Comparison of ENCODE assay signal across 9 cellular contexts in the genomic region with DNA sequence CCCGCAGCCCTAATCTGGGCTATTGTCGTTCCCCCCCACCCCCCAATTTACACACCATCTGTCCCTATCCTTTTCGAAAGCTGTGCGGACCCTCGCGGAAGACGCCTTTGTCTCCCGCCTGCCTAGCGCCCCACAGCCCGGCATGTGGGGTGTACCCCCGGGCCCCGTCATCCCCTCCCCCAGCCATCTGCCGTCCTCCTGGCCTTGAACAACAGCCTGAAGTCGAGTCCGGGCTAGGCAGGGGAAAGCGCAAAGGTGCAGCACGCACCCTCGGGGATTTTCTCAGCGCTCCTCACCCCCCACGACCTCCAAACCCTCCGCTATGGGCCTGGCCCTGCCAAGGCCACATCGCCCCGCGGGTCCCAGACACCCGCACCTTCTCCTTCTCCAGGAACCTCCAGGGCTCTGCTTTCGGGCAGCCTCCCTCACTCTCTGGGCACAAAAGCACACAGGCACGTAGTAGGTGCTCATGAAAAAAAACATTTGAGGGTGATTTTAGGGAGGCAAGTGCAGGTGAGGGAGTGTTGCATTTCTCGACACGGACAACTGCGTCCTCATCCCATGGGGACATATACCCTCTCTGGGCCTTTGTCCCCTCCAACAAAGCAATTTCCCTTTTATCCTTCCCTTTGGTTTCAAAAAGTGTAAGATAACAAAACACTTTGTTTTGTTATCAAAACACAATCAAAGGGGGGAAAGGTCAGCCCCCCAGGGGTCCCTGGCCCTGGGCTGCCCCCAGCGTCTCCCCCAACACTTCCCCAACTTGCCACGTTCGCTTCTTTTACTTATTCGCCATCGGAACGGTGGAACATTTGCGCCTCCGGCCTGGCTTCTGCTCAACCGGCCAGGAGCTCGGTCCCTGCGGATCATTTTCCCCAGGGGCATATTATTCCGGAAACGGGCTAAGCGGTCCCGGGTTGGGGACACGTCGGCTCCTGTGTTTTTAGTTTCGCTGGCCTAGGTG. TPM values are rescaled to one million over a fixed set of nuclear protein-coding genes. Genes with fewer than 3 reads are reported as not detected.
DNase-seq lines count a peak whose midpoint lies in the region; ATAC-seq and TF ChIP-seq lines count a peak whose summit lies in the region.
"Had no signal": no experiment of that assay in that cellular context is flagged by ENCODE, and none has a peak within 500 bp of the region (broad histone marks: within the 10 kb centered on the region; RNA-seq: fewer than 3 reads in every experiment).

No MANE protein-coding gene starts in this region.

- no peak overlapping the region for H3K27ac ChIP-seq in DND-41 (ENCODE audit: low read length)
- no peak overlapping the region for H3K27ac ChIP-seq in IMR-90 (ENCODE audit: insufficient read depth, low read length)
- no peak overlapping the region for H3K27ac ChIP-seq in upper lobe of right lung
- H3K27ac ChIP-seq: brain microvascular endothelial cell had no signal

- peak overlapping the region; percentile 46 for H3K27ac Mint-ChIP-seq in activated naive CD4-positive, alpha-beta T cell treated with anti-CD3 and anti-CD28 coated beads, Interleukin-2, amount 50 U/mL, for 24 hours
- H3K27ac Mint-ChIP-seq in nephron = peak overlapping the region; percentile 40 to 91 (median 62)

- no peaks in the 10 kb centered on the region for H3K79me2 ChIP-seq in DND-41 (ENCODE audit: insufficient read depth, low read length)

- no peak overlapping the region for H4K8ac ChIP-seq in IMR-90 (ENCODE audit: low read depth in 2 of 2, low read length in 2 of 2)

- H2BK20ac ChIP-seq in IMR-90 (ENCODE audit: low read depth, low read length) = no peak overlapping the region

- no peak overlapping the region for H2AK5ac ChIP-seq in IMR-90 (ENCODE audit: low read depth, low read length)

- no peak for TF ChIP-seq RAD21 in IMR-90 (IDR thresholded peaks at IDR 0.05; ENCODE audit: low read length)

- peak overlapping the region; percentile 74 for H3K4me3 Mint-ChIP-seq in activated naive CD4-positive, alpha-beta T cell treated with anti-CD3 and anti-CD28 coated beads, Interleukin-2, amount 50 U/mL, for 24 hours
- H3K4me3 Mint-ChIP-seq in nephron = peak overlapping the region; percentile 69 to 81 (median 75)

- peaks cover 53% of the 10 kb centered on the region for H3K4me1 Mint-ChIP-seq in activated naive CD4-positive, alpha-beta T cell treated with anti-CD3 and anti-CD28 coated beads, Interleukin-2, amount 50 U/mL, for 24 hours
- H3K4me1 Mint-ChIP-seq in nephron = peaks cover 47% of the 10 kb centered on the region

- H3K56ac ChIP-seq in IMR-90 (ENCODE audit: extremely low read depth, insufficient read depth, low read length) = no peak overlapping the region

- no peak overlapping the region for H3K4ac ChIP-seq in IMR-90 (ENCODE audit: low read depth, low read length)

- POLR2A ChIA-PET in IMR-90 (lab: Charles Lee; ENCODE audit: unreplicated experiment) = no interaction called here

- dilution Hi-C loops in IMR-90 (cut with HindIII; ENCODE audit: low sequenced_read_pairs, unreplicated experiment) = no loop called here

- H2AK9ac ChIP-seq in IMR-90 (replicated peaks; ENCODE audit: low read depth, low read length, poor library complexity) = no peak overlapping the region

- no peak for DNase-seq in DND-41
- no peak for DNase-seq in IMR-90
- DNase-seq in upper lobe of right lung = no peak
- DNase-seq in head of caudate nucleus = no peak
- no peak for DNase-seq in mucosa of descending colon
- DNase-seq: brain microvascular endothelial cell had no signal

- no peak overlapping the region for H3K4me3 ChIP-seq in DND-41 (ENCODE audit: low read depth in 1 of 2, low read length in 2 of 2)
- H3K4me3 ChIP-seq in IMR-90 (ENCODE audit: insufficient read depth, low read depth, low read length) = no peak overlapping the region
- H3K4me3 ChIP-seq in upper lobe of right lung = no peak overlapping the region
- H3K4me3 ChIP-seq in mucosa of descending colon = no peak overlapping the region

- H3K9me3 ChIP-seq in DND-41 (ENCODE audit: insufficient read depth, low read length, severe bottlenecking) (no peaks in the 10 kb centered on the region), IMR-90 (ENCODE audit: control insufficient read depth, insufficient read depth, low read length) (no peaks in the 10 kb centered on the region; the same call in 1 of the 2 replicates), upper lobe of right lung (no peaks in the 10 kb centered on the region), mucosa of descending colon (no peaks in the 10 kb centered on the region)

- no peak overlapping the region for H4K91ac ChIP-seq in IMR-90 (ENCODE audit: insufficient read depth, low read depth, low read length)

- 37% methylated on average over 8 of the region's 48 CpGs; no CpG with 5 or more reads in 1 of the 2 experiments for WGBS in IMR-90 (ENCODE audit: extremely low coverage in 2 of 2, insufficient read length in 1 of 2), 2 experiments

- TF ChIP-seq CTCF in DND-41 (IDR thresholded peaks at IDR 0.05; ENCODE audit: borderline replicate concordance, extremely low read depth, low read length, poor library complexity, severe bottlenecking) (no peak), IMR-90 (conservative IDR thresholded peaks at IDR 0.05; ENCODE audit: low read depth, low read length) (no peak), nephron (IDR thresholded peaks at IDR 0.05; ENCODE audit: unreplicated experiment in 3 of 3) (no peak), upper lobe of right lung (IDR thresholded peaks at IDR 0.05) (no peak), mucosa of descending colon (IDR thresholded peaks at IDR 0.05) (no peak)

- H3K79me1 ChIP-seq in IMR-90 (ENCODE audit: low read depth in 1 of 2, low read length in 2 of 2) = no peaks in the 10 kb centered on the region

- H2BK15ac ChIP-seq in IMR-90 (ENCODE audit: low read depth, low read length) = no peak overlapping the region

- H3K9ac ChIP-seq in DND-41 (ENCODE audit: low read depth, low read length) = no peak overlapping the region
- no peak overlapping the region for H3K9ac ChIP-seq in IMR-90 (ENCODE audit: low read depth, low read length)

- no peak overlapping the region for H4K5ac ChIP-seq in IMR-90 (ENCODE audit: low read depth, low read length)

- no peak for TF ChIP-seq POLR2A in IMR-90 (IDR thresholded peaks at IDR 0.05; ENCODE audit: low read depth, low read length)

- H3K18ac ChIP-seq in IMR-90 (ENCODE audit: low read depth, low read length) = no peak overlapping the region

- in situ Hi-C loops in IMR-90 (cut with MboI; ENCODE audit: low sequenced_read_pairs) = loop anchor here (25.0 kb wide), 1 partner anchor 113 kb away; no protein-coding TSS in a partner anchor

- no peak overlapping the region for H2BK120ac ChIP-seq in IMR-90 (ENCODE audit: low read depth, low read length)

- no peaks in the 10 kb centered on the region for H3K9me3 Mint-ChIP-seq in activated naive CD4-positive, alpha-beta T cell treated with anti-CD3 and anti-CD28 coated beads, Interleukin-2, amount 50 U/mL, for 24 hours
- no peaks in the 10 kb centered on the region for H3K9me3 Mint-ChIP-seq in nephron

- H3K4me2 ChIP-seq in DND-41 (ENCODE audit: insufficient read depth, low read length) (peak overlapping the region; percentile 62), IMR-90 (ENCODE audit: low read depth, low read length) (no peak overlapping the region)

- H2AFZ ChIP-seq in DND-41 (ENCODE audit: low read depth, low read length) = no peak overlapping the region
- peak overlapping the region; percentile 29 for H2AFZ ChIP-seq in IMR-90 (replicated peaks; ENCODE audit: low read length, poor library complexity)

- H3K27me3 Mint-ChIP-seq in activated naive CD4-positive, alpha-beta T cell treated with anti-CD3 and anti-CD28 coated beads, Interleukin-2, amount 50 U/mL, for 24 hours = peaks cover 35% of the 10 kb centered on the region
- peaks cover 54% of the 10 kb centered on the region for H3K27me3 Mint-ChIP-seq in nephron (ENCODE audit: low read depth)

- H3K27me3 ChIP-seq in DND-41 (ENCODE audit: insufficient read depth, low read length, poor library complexity) (peaks cover 24% of the 10 kb centered on the region), IMR-90 (ENCODE audit: control insufficient read depth, insufficient read depth, low read length) (peaks cover 55% of the 10 kb centered on the region), upper lobe of right lung (peaks cover 51% of the 10 kb centered on the region)

- no peak overlapping the region for H3K23ac ChIP-seq in IMR-90 (ENCODE audit: low read depth, low read length)

- H3K36me3 Mint-ChIP-seq in activated naive CD4-positive, alpha-beta T cell treated with anti-CD3 and anti-CD28 coated beads, Interleukin-2, amount 50 U/mL, for 24 hours = no peaks in the 10 kb centered on the region
- H3K36me3 Mint-ChIP-seq in nephron (ENCODE audit: low read depth) = peaks cover 2% of the 10 kb centered on the region

- no peak overlapping the region for H2BK5ac ChIP-seq in IMR-90 (ENCODE audit: low read depth, low read length, poor library complexity, severe bottlenecking)

- no peak overlapping the region for H3K14ac ChIP-seq in IMR-90 (replicated peaks; ENCODE audit: low read depth, low read length)

- CTCF ChIA-PET in IMR-90 (lab: Yijun Ruan, JAX) = interaction anchor here (1.2 kb wide), 1 partner anchor 11 kb away, joined by 4 read pairs; no protein-coding TSS in a partner anchor

- 0 out of 2 replicates have a peak, but pooled peaks cover 3% of the 10 kb centered on the region for H3K9me1 ChIP-seq in IMR-90 (ENCODE audit: insufficient read depth, low read length)

- intact Hi-C loops in IMR-90 (cut with micrococcal nuclease) (no loop called here), upper lobe of right lung (cut with DNase I) (no loop called here), head of caudate nucleus (cut with DNase I) (no loop called here), mucosa of descending colon (cut with DNase I, micrococcal nuclease) (no loop called here)

- H3K36me3 ChIP-seq in DND-41 (ENCODE audit: insufficient read depth, low read length) (no peaks in the 10 kb centered on the region), IMR-90 (ENCODE audit: control insufficient read depth, insufficient read depth, low read length) (no peaks in the 10 kb centered on the region), upper lobe of right lung (no peaks in the 10 kb centered on the region), mucosa of descending colon (ENCODE audit: low read depth) (no peaks in the 10 kb centered on the region)
- H3K36me3 ChIP-seq: brain microvascular endothelial cell had no signal

- ATAC-seq in DND-41 (ENCODE audit: insufficient read depth, low read depth) (no peak), IMR-90 (ENCODE audit: low read depth) (no peak), upper lobe of right lung (no peak), GM19397 (IDR thresholded peaks at IDR 0.05; ENCODE audit: unreplicated experiment) (no peak), mucosa of descending colon (no peak)

- H4K20me1 ChIP-seq in DND-41 (ENCODE audit: insufficient read depth, low read length) (peaks cover 44% of the 10 kb centered on the region), IMR-90 (ENCODE audit: insufficient read depth, low read length) (peaks cover 18% of the 10 kb centered on the region)

- no TSS peak for BruUV-seq in IMR-90 (replicated peaks; lab: Mats Ljungman, UMichigan)

- H3K4me1 ChIP-seq in DND-41 (ENCODE audit: insufficient read depth, low read length) (peaks cover 15% of the 10 kb centered on the region), IMR-90 (ENCODE audit: control insufficient read depth, insufficient read depth, low read length) (peaks cover 3% of the 10 kb centered on the region), upper lobe of right lung (peaks cover 33% of the 10 kb centered on the region), mucosa of descending colon (ENCODE audit: low read depth) (peaks cover 26% of the 10 kb centered on the region)

RNA-seq across cellular contexts. Expression of a gene that starts 16.4 kb away (rescaled TPM):
- 29.4 and 30.1 TPM in 2 replicates for total RNA-seq in IMR-90 (2012; rRNA removed)
- 112 and 148 TPM in 2 replicates for polyA plus RNA-seq in IMR-90 (2012; rRNA removed)
- 180 and 202 TPM in 2 replicates for polyA plus RNA-seq in IMR-90 (2012; cell fraction: cytosol; rRNA removed)
- polyA plus RNA-seq in IMR-90 (2012; cell fraction: nucleus; rRNA removed; ENCODE audit: low replicate concordance) = 123 and 144 TPM in 2 replicates
- 59.7 TPM for total RNA-seq in upper lobe of right lung
- total RNA-seq in mucosa of descending colon = 10 to 100 TPM; 30.2 to 78.4 (median 56.3) TPM

RNA-seq across cellular contexts. Expression of a gene that starts 17.7 kb away (rescaled TPM):
- under 0.01 TPM in 1 of 2 replicates, not detected in the other for total RNA-seq in IMR-90 (2012; rRNA removed)
- 0.09 and 0.36 TPM in 2 replicates for polyA plus RNA-seq in IMR-90 (2012; rRNA removed)
- 0.02 and 0.40 TPM in 2 replicates for polyA plus RNA-seq in IMR-90 (2012; cell fraction: cytosol; rRNA removed)
- 0.10 and 0.17 TPM in 2 replicates for polyA plus RNA-seq in IMR-90 (2012; cell fraction: nucleus; rRNA removed; ENCODE audit: low replicate concordance)
- not detected for total RNA-seq in upper lobe of right lung
- under 1 TPM in 1 of 3 donors, not detected in 2; 0.79 TPM for total RNA-seq in mucosa of descending colon

RNA-seq across cellular contexts. Expression of a gene that starts 58.7 kb away (rescaled TPM):
- total RNA-seq in IMR-90 (2012; rRNA removed) (1.4 and 1.9 TPM in 2 replicates), upper lobe of right lung (82.7 TPM), mucosa of descending colon (10 to 100 TPM; 26.4 to 31.1 (median 30.8) TPM)
- polyA plus RNA-seq in IMR-90 (2012; rRNA removed) = 4.5 and 4.9 TPM in 2 replicates
- polyA plus RNA-seq in IMR-90 (2012; cell fraction: cytosol; rRNA removed) = 1.7 and 6.3 TPM in 2 replicates
- polyA plus RNA-seq in IMR-90 (2012; cell fraction: nucleus; rRNA removed; ENCODE audit: low replicate concordance) = 11.8 and 32.4 TPM in 2 replicates
